Comparison of ENCODE assay signal across 24 cellular contexts in the genomic region with DNA sequence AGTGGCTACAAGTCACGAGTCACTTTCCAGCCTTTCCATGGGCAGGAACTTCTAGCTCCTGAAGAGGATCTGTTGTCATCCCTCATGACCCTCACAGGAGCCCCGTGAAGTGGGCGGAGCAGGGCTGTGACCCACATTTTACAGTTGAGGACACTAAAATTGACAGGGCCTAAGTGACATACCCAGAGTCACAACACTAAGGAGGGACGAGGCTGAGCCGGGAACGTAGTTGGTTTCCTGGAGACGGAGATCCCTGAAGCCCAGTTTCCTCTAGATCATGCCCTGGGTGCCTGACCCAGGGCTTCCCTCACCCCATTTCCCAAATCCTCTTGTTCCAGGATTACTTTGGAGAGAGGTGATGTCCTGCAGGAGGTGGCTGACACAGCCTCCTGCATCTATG.
"Had no signal": no experiment of that assay in that cellular context is flagged by ENCODE, and none has a peak within 500 bp of the region (broad histone marks: within the 10 kb centered on the region; RNA-seq: fewer than 3 reads in every experiment).

No MANE protein-coding gene starts in this region.

- H3K27me3 Mint-ChIP-seq: natural killer cell treated with Interleukin-12 subunit alpha and Interleukin-12 subunit beta and Interleukin-15 and Interleukin-18, amount 100 ng/mL, for 72 hours; stimulated activated naive CD8-positive, alpha-beta T cell treated with anti-CD3 and anti-CD28 coated beads, Interleukin-15, Interleukin-2, amounts not matched to agents 100 ng/mL and 50 ng/mL, for 24 hours had no signal

- H3K36me3 Mint-ChIP-seq: naive thymus-derived CD4-positive, alpha-beta T cell; natural killer cell treated with Interleukin-12 subunit alpha and Interleukin-12 subunit beta and Interleukin-15 and Interleukin-18, amount 100 ng/mL, for 72 hours; type B pancreatic cell had no signal

- ATAC-seq: mucosa of descending colon; naive thymus-derived CD4-positive, alpha-beta T cell; natural killer cell treated with Interleukin-12 subunit alpha and Interleukin-12 subunit beta and Interleukin-15 and Interleukin-18, amount 100 ng/mL, for 72 hours; pancreas; right cardiac atrium; sciatic nerve had no signal

- H3K9me3 Mint-ChIP-seq: naive thymus-derived CD4-positive, alpha-beta T cell; natural killer cell treated with Interleukin-12 subunit alpha and Interleukin-12 subunit beta and Interleukin-15 and Interleukin-18, amount 100 ng/mL, for 72 hours; stimulated activated naive CD8-positive, alpha-beta T cell treated with anti-CD3 and anti-CD28 coated beads, Interleukin-15, Interleukin-2, amounts not matched to agents 100 ng/mL and 50 ng/mL, for 24 hours had no signal

- FAIRE-seq: pancreas had no signal

- H3K36me3 ChIP-seq: left ventricle myocardium inferior, pancreas, prostate gland, suprapubic skin, thoracic aorta, tibial artery, uterus had no signal

- H3K4me3 ChIP-seq: hepatocyte, left ventricle myocardium inferior, lung, mucosa of descending colon, pancreas, prostate gland, skin epidermis, suprapubic skin, thoracic aorta, tibial artery, uterus had no signal

- H3K27ac Mint-ChIP-seq: stimulated activated naive CD8-positive, alpha-beta T cell treated with anti-CD3 and anti-CD28 coated beads, Interleukin-15, Interleukin-2, amounts not matched to agents 100 ng/mL and 50 ng/mL, for 24 hours; type B pancreatic cell had no signal

- H3K27me3 ChIP-seq: hepatocyte, pancreas, suprapubic skin, tibial artery, uterus had no signal

- DNase-seq: left ventricle myocardium inferior; mesendoderm; midbrain; mucosa of descending colon; naive thymus-derived CD4-positive, alpha-beta T cell; pancreas; retina; right cardiac atrium; stimulated activated CD4-positive, alpha-beta T cell treated with anti-CD3 and anti-CD28 coated beads, Interleukin-12 subunit alpha, Interleukin-12 subunit beta, amount 100 ng/mL, for 4 hours; stimulated activated CD4-positive, alpha-beta T cell treated with anti-CD3 and anti-CD28 coated beads, Interleukin-15, amount 100 ng/mL, for 24 hours; stimulated activated CD4-positive, alpha-beta T cell treated with anti-CD3 and anti-CD28 coated beads, Interleukin-4, amount 100 ng/mL, for 1 hour; stimulated activated naive CD4-positive, alpha-beta T cell; tibial artery; uterus had no signal

- H3K4me3 Mint-ChIP-seq: natural killer cell treated with Interleukin-12 subunit alpha and Interleukin-12 subunit beta and Interleukin-15 and Interleukin-18, amount 100 ng/mL, for 72 hours; stimulated activated naive CD8-positive, alpha-beta T cell treated with anti-CD3 and anti-CD28 coated beads, Interleukin-15, Interleukin-2, amounts not matched to agents 100 ng/mL and 50 ng/mL, for 24 hours; type B pancreatic cell had no signal
